Comparison of ENCODE assay signal across 8 cellular contexts in genomic region chr4:147056951-147057630, GRCh38.
DNase-seq lines count a peak whose midpoint lies in the region; ATAC-seq and TF ChIP-seq lines count a peak whose summit lies in the region.

No MANE protein-coding gene starts in this region.

- no peaks in the 10 kb centered on the region for H3K36me3 ChIP-seq in tibial nerve

- no peaks in the 10 kb centered on the region for H3K9me3 ChIP-seq in tibial nerve

- peak overlapping the region; percentile 61 to 94 for H3K4me3 Mint-ChIP-seq in activated T-cell treated with anti-CD3 and anti-CD28 coated beads, Interleukin-2, amount 50 U/mL, for 72 hours
- H3K4me3 Mint-ChIP-seq in T-helper 2 cell treated with Interferon-gamma antibody and Interleukin-4, amounts not matched to agents 5 μg/mL and 100 μg/mL, for 36 hours, result peak overlapping the region; percentile 81
- peak overlapping the region; percentile 83 to 94 (median 90) for H3K4me3 Mint-ChIP-seq in immature natural killer cell
- H3K4me3 Mint-ChIP-seq in endothelial cell (ENCODE audit: unreplicated experiment), result no peak overlapping the region

- no peak for DNase-seq in activated T-cell treated with anti-CD3 and anti-CD28 coated beads, Interleukin-2, amount 50 U/mL, for 72 hours
- no peak for DNase-seq in activated T-cell treated with anti-CD3 and anti-CD28 coated beads for 4 hours
- DNase-seq in T-helper 2 cell treated with Interferon-gamma antibody and Interleukin-4, amounts not matched to agents 5 μg/mL and 100 μg/mL, for 36 hours (ENCODE audit: low spot score), result no peak
- no peak for DNase-seq in immature natural killer cell
- DNase-seq in tibial nerve (ENCODE audit: low spot score in 2 of 2), result no peak
- no peak for DNase-seq in endothelial cell (ENCODE audit: low spot score)
- no peak for DNase-seq in NCI-H1105 (lab: John Stamatoyannopoulos, UW)
- DNase-seq in DMS53 treated with DMSO at 0.1 percent for 48 hours (lab: John Stamatoyannopoulos, UW; ENCODE audit: unreplicated experiment), result no peak

- H3K36me3 Mint-ChIP-seq in activated T-cell treated with anti-CD3 and anti-CD28 coated beads, Interleukin-2, amount 50 U/mL, for 72 hours (ENCODE audit: insufficient read depth in 2 of 2), result no peaks in the 10 kb centered on the region
- no peaks in the 10 kb centered on the region for H3K36me3 Mint-ChIP-seq in T-helper 2 cell treated with Interferon-gamma antibody and Interleukin-4, amounts not matched to agents 5 μg/mL and 100 μg/mL, for 36 hours (ENCODE audit: low read depth)
- H3K36me3 Mint-ChIP-seq in immature natural killer cell (no peaks in the 10 kb centered on the region), endothelial cell (ENCODE audit: low read depth, unreplicated experiment) (no peaks in the 10 kb centered on the region)

- TF ChIP-seq CTCF in tibial nerve (IDR thresholded peaks at IDR 0.05), result no peak
- no peak for TF ChIP-seq CTCF in endothelial cell (IDR thresholded peaks at IDR 0.05; ENCODE audit: unreplicated experiment)

- H3K4me3 ChIP-seq in tibial nerve, result peak overlapping the region; percentile 16 to 43 (median 34)

- WGBS in tibial nerve, 2 donors, result 19 to 26% methylated on average over 3 of the region's 3 CpGs

- peaks cover 5% of the 10 kb centered on the region for H3K4me1 Mint-ChIP-seq in activated T-cell treated with anti-CD3 and anti-CD28 coated beads, Interleukin-2, amount 50 U/mL, for 72 hours (ENCODE audit: low read depth)
- H3K4me1 Mint-ChIP-seq in T-helper 2 cell treated with Interferon-gamma antibody and Interleukin-4, amounts not matched to agents 5 μg/mL and 100 μg/mL, for 36 hours (ENCODE audit: low read depth), result peaks cover 10% of the 10 kb centered on the region
- H3K4me1 Mint-ChIP-seq in immature natural killer cell, result peaks cover 9 to 15% of the 10 kb centered on the region in 2 donors
- peaks cover 17% of the 10 kb centered on the region for H3K4me1 Mint-ChIP-seq in endothelial cell (ENCODE audit: unreplicated experiment)

- peak overlapping the region in 3 of 4 donors; percentile 13 to 74 (median 62) for H3K27ac ChIP-seq in tibial nerve

- no peak for ATAC-seq in activated T-cell treated with anti-CD3 and anti-CD28 coated beads, Interleukin-2, amount 50 U/mL, for 72 hours (replicated peaks in 1 of 2)

- peaks cover 5% of the 10 kb centered on the region for H3K27me3 Mint-ChIP-seq in activated T-cell treated with anti-CD3 and anti-CD28 coated beads, Interleukin-2, amount 50 U/mL, for 72 hours (ENCODE audit: low read depth)
- H3K27me3 Mint-ChIP-seq in T-helper 2 cell treated with Interferon-gamma antibody and Interleukin-4, amounts not matched to agents 5 μg/mL and 100 μg/mL, for 36 hours (ENCODE audit: low read depth), result peaks cover 5% of the 10 kb centered on the region
- peaks cover 0 to 2% (median 2%) of the 10 kb centered on the region in 3 donors for H3K27me3 Mint-ChIP-seq in immature natural killer cell (ENCODE audit: low read depth in 3 of 3)
- H3K27me3 Mint-ChIP-seq in endothelial cell (ENCODE audit: unreplicated experiment), result no peaks in the 10 kb centered on the region

- H3K9me3 Mint-ChIP-seq in activated T-cell treated with anti-CD3 and anti-CD28 coated beads, Interleukin-2, amount 50 U/mL, for 72 hours, result no peaks in the 10 kb centered on the region
- H3K9me3 Mint-ChIP-seq in T-helper 2 cell treated with Interferon-gamma antibody and Interleukin-4, amounts not matched to agents 5 μg/mL and 100 μg/mL, for 36 hours, result no peaks in the 10 kb centered on the region
- no peaks in the 10 kb centered on the region for H3K9me3 Mint-ChIP-seq in immature natural killer cell
- no peaks in the 10 kb centered on the region for H3K9me3 Mint-ChIP-seq in endothelial cell (ENCODE audit: unreplicated experiment)

- H3K27ac Mint-ChIP-seq in activated T-cell treated with anti-CD3 and anti-CD28 coated beads, Interleukin-2, amount 50 U/mL, for 72 hours, result peak overlapping the region; percentile 98
- peak overlapping the region; percentile 89 for H3K27ac Mint-ChIP-seq in T-helper 2 cell treated with Interferon-gamma antibody and Interleukin-4, amounts not matched to agents 5 μg/mL and 100 μg/mL, for 36 hours
- H3K27ac Mint-ChIP-seq in immature natural killer cell (peak overlapping the region in 5 of 6 donors; percentile 59 to 92 (median 75)), endothelial cell (ENCODE audit: unreplicated experiment) (no peak overlapping the region)

- TF ChIP-seq EP300 in tibial nerve (IDR thresholded peaks at IDR 0.05), result no peak

- TF ChIP-seq POLR2A in tibial nerve (IDR thresholded peaks at IDR 0.05), result no peak

- no peaks in the 10 kb centered on the region for H3K27me3 ChIP-seq in tibial nerve

- H3K4me1 ChIP-seq in tibial nerve, result peaks cover 0 to 42% (median 0%) of the 10 kb centered on the region in 4 donors
